Comparison of ENCODE assay signal across 8 cellular contexts in genomic region chr1:20361805-20362381, GRCh38.
A peak's percentile ranks its signal among the peaks of the same experiment; 100 is the strongest.
DNase-seq lines count a peak whose midpoint lies in the region; ATAC-seq and TF ChIP-seq lines count a peak whose summit lies in the region.

No MANE protein-coding gene starts in this region.

- TF ChIP-seq CTCF in HFFc6 (IDR thresholded peaks at IDR 0.05) (peak; percentile 94), SU-DHL-6 (IDR thresholded peaks at IDR 0.05; ENCODE audit: insufficient read depth, low read length, poor library complexity, severe bottlenecking) (peak; percentile 83), epithelial cell of esophagus (IDR thresholded peaks at IDR 0.05; ENCODE audit: insufficient read depth, low read depth, low read length, missing control alignments) (peak; percentile 92), vagina (IDR thresholded peaks at IDR 0.05) (peak; percentile 13 to 54 (median 31))

- H3K27me3 ChIP-seq in SU-DHL-6 (ENCODE audit: low read length), result no peaks in the 10 kb centered on the region
- H3K27me3 ChIP-seq in vagina, result no peaks in the 10 kb centered on the region

- H3K9me2 ChIP-seq in SU-DHL-6 (replicated peaks; ENCODE audit: insufficient read depth, low read length), result no peaks in the 10 kb centered on the region

- no peaks in the 10 kb centered on the region for H4K20me1 ChIP-seq in SU-DHL-6 (ENCODE audit: low read depth, low read length)

- H3K36me3 Mint-ChIP-seq in HFFc6 (ENCODE audit: low read depth), result no peaks in the 10 kb centered on the region

- no peak for ATAC-seq in GM19035 (IDR thresholded peaks at IDR 0.05; ENCODE audit: unreplicated experiment)

- no peak overlapping the region for H3K27ac ChIP-seq in SU-DHL-6 (ENCODE audit: low read depth, low read length)
- H3K27ac ChIP-seq in vagina, result no peak overlapping the region

- DNase-seq in COLO668 (lab: John Stamatoyannopoulos, UW; ENCODE audit: unreplicated experiment), result peak; percentile 76
- DNase-seq in HFFc6, result peak; percentile 38
- DNase-seq in epithelial cell of esophagus (ENCODE audit: low read depth), result peak; percentile 60
- DNase-seq in myocyte (ENCODE audit: low read depth), result peak; percentile 58
- DNase-seq in vagina (ENCODE audit: extremely low spot score in 2 of 2), result no peak
- DNase-seq in KG1 (lab: John Stamatoyannopoulos, UW), result no peak

- H3K4me1 Mint-ChIP-seq in HFFc6 (ENCODE audit: low read depth), result peaks cover 11% of the 10 kb centered on the region; the same call in 1 of the 2 replicates

- H3K79me2 ChIP-seq in SU-DHL-6 (ENCODE audit: insufficient read depth, low read length), result no peaks in the 10 kb centered on the region

- no peak for TF ChIP-seq POLR2A in vagina (IDR thresholded peaks at IDR 0.05)

- H3F3A ChIP-seq in SU-DHL-6 (ENCODE audit: insufficient read depth), result no peaks in the 10 kb centered on the region

- no peak overlapping the region for H3K4me3 Mint-ChIP-seq in HFFc6

- intact Hi-C loops in vagina (cut with DNase I), result loop anchor here (10.0 kb wide), 1 partner anchor 133 kb away; no protein-coding TSS in a partner anchor

- no peak overlapping the region for H2AFZ ChIP-seq in SU-DHL-6 (ENCODE audit: low read depth, low read length, severe bottlenecking)

- H3K9ac ChIP-seq in SU-DHL-6 (ENCODE audit: low read length), result no peak overlapping the region

- H3K9me3 ChIP-seq in SU-DHL-6 (ENCODE audit: insufficient read depth, low read length) (no peaks in the 10 kb centered on the region), vagina (no peaks in the 10 kb centered on the region)

- H3K36me3 ChIP-seq in SU-DHL-6 (ENCODE audit: low read length) (no peaks in the 10 kb centered on the region), vagina (no peaks in the 10 kb centered on the region)

- peaks cover 54% of the 10 kb centered on the region for H3K27me3 Mint-ChIP-seq in HFFc6 (ENCODE audit: insufficient read depth)

- H3K9me3 Mint-ChIP-seq in HFFc6, result no peaks in the 10 kb centered on the region

- no peak overlapping the region for H3K4me3 ChIP-seq in SU-DHL-6 (ENCODE audit: insufficient read depth, low read length, poor library complexity, severe bottlenecking)
- no peak overlapping the region for H3K4me3 ChIP-seq in epithelial cell of esophagus (ENCODE audit: low read length)
- no peak overlapping the region for H3K4me3 ChIP-seq in vagina

- H3K27ac Mint-ChIP-seq in HFFc6, result no peak overlapping the region

- peaks cover 29% of the 10 kb centered on the region for H3K4me1 ChIP-seq in vagina

- H3K4me2 ChIP-seq in SU-DHL-6 (ENCODE audit: low read depth, low read length, poor library complexity, severe bottlenecking), result no peak overlapping the region

Comparison
In these comparisons a context has a peak if more than half of its experiments do, and no peak if none do; other contexts are left out.
1. DNase-seq: peak in COLO668 (single experiment), HFFc6 (single experiment), epithelial cell of esophagus (single experiment) and myocyte (single experiment); none in vagina (0 of 2) and KG1 (single experiment).
2. CTCF ChIP-seq: peak in every context shown above with its lines; median percentile 94 in HFFc6; 92 in epithelial cell of esophagus; 83 in SU-DHL-6; 31 in vagina.